ENCODE assay signal across 34 cellular contexts in genomic region chr6:145468534-145468933, GRCh38.
"Had no signal": no experiment of that assay in that cellular context is flagged by ENCODE, and none has a peak within 500 bp of the region (broad histone marks: within the 10 kb centered on the region; RNA-seq: fewer than 3 reads in every experiment).

No MANE protein-coding gene starts in this region.

- H3K9me3 ChIP-seq: body of pancreas had no signal

- H3K4me3 ChIP-seq: adrenal gland, ascending aorta, body of pancreas, breast epithelium, cardiac muscle cell had no signal

- FAIRE-seq: astrocyte, bronchial epithelial cell had no signal

- ATAC-seq: activated naive CD4-positive, alpha-beta T cell treated with anti-CD3 and anti-CD28 coated beads, Interleukin-2, amount 50 U/mL, for 72 hours; activated naive CD8-positive, alpha-beta T cell treated with anti-CD3 and anti-CD28 coated beads, Interleukin-2, amount 50 U/mL, for 24 hours; activated T-cell treated with anti-CD3 and anti-CD28 coated beads, Interleukin-2, amount 50 U/mL, for 4 hours; activated T-cell treated with anti-CD3 and anti-CD28 coated beads, Interleukin-2, amount 50 U/mL, for 72 hours; activated T-helper 17 cell treated with anti-CD3 and anti-CD28 coated beads, Interleukin-2, amount 50 U/mL, for 72 hours; body of pancreas had no signal

- H3K36me3 ChIP-seq: adrenal gland, ascending aorta, brain microvascular endothelial cell, breast epithelium, cardiac muscle cell had no signal

- DNase-seq: activated effector memory CD4-positive, alpha-beta T cell treated with anti-CD3 and anti-CD28 coated beads, Interleukin-2, amount 50 U/mL, for 16 hours; activated effector memory CD4-positive, alpha-beta T cell treated with Interleukin-2 at 50 U/mL for 16 hours; activated gamma-delta T cell; activated gamma-delta T cell treated with Interleukin-2 at 50 U/mL for 16 hours; activated naive CD4-positive, alpha-beta T cell; activated naive CD4-positive, alpha-beta T cell treated with anti-CD3 and anti-CD28 coated beads for 36 hours; activated naive CD4-positive, alpha-beta T cell treated with anti-CD3 and anti-CD28 coated beads, Interleukin-2, amount 10 ng/mL, durations not matched to agents 7 days and 5 days; activated naive CD4-positive, alpha-beta T cell treated with anti-CD3 and anti-CD28 coated beads, Interleukin-2, amount 50 U/mL, for 16 hours; activated naive CD4-positive, alpha-beta T cell treated with Interleukin-2 at 50 U/mL for 16 hours; activated naive CD8-positive, alpha-beta T cell treated with anti-CD3 and anti-CD28 coated beads for 36 hours; activated naive CD8-positive, alpha-beta T cell treated with anti-CD3 and anti-CD28 coated beads, Interleukin-2, amount 10 ng/mL, durations not matched to agents 7 days and 5 days; activated naive CD8-positive, alpha-beta T cell treated with anti-CD3 and anti-CD28 coated beads, Interleukin-2, amount 50 U/mL, for 24 hours; activated T-cell treated with anti-CD3 and anti-CD28 coated beads, Interleukin-2, amount 50 U/mL, for 1 hour; activated T-cell treated with anti-CD3 and anti-CD28 coated beads, Interleukin-2, amount 50 U/mL, for 24 hours; activated T-cell treated with anti-CD3 and anti-CD28 coated beads, Interleukin-2, amount 50 U/mL, for 4 hours; activated T-cell treated with anti-CD3 and anti-CD28 coated beads, Interleukin-2, amount 50 U/mL, for 48 hours; activated T-cell treated with anti-CD3 and anti-CD28 coated beads, Interleukin-2, amount 50 U/mL, for 72 hours; adrenal gland; amniotic stem cell; amygdala; anterior cingulate cortex; aorta; body of pancreas; brain microvascular endothelial cell; caudate nucleus; central memory CD4-positive, alpha-beta T cell; cerebellar nuclear complex had no signal

- H3K4me1 ChIP-seq: adrenal gland, ascending aorta, body of pancreas, breast epithelium had no signal

- H3K27ac ChIP-seq: adrenal gland, ascending aorta, body of pancreas, brain microvascular endothelial cell, breast epithelium, cardiac muscle cell had no signal

- H3K27me3 ChIP-seq: adrenal gland, ascending aorta, body of pancreas, brain microvascular endothelial cell, breast epithelium, cardiac muscle cell had no signal
